35 cellular contexts compared by ENCODE assay signal in genomic region chr19:31085125-31085524, GRCh38.
"Had no signal": no experiment of that assay in that cellular context is flagged by ENCODE, and none has a peak within 500 bp of the region (broad histone marks: within the 10 kb centered on the region; RNA-seq: fewer than 3 reads in every experiment).

No MANE protein-coding gene starts in this region.

- H3K4me3 ChIP-seq: ascending aorta, cardiac muscle cell, SJCRH30, SK-N-MC had no signal

- ATAC-seq: activated CD8-positive, alpha-beta memory T cell treated with anti-CD3 and anti-CD28 coated beads, Interleukin-2, amount 10 ng/mL, durations not matched to agents 7 days and 5 days; activated T-cell treated with anti-CD3 and anti-CD28 coated beads, Interleukin-2, amount 50 U/mL, for 72 hours; activated T-helper 17 cell treated with anti-CD3 and anti-CD28 coated beads, Interleukin-2, amount 50 U/mL, for 72 hours; Panc1 had no signal

- DNase-seq: activated CD4-positive, alpha-beta memory T cell treated with anti-CD3 and anti-CD28 coated beads, Interleukin-2, amount 10 ng/mL, durations not matched to agents 7 days and 5 days; activated CD4-positive, alpha-beta T cell treated with anti-CD3 and anti-CD28 coated beads for 1 hour; activated CD4-positive, alpha-beta T cell treated with anti-CD3 and anti-CD28 coated beads for 48 hours; activated CD4-positive, CD25-positive, alpha-beta regulatory T cell; activated CD8-positive, alpha-beta memory T cell treated with anti-CD3 and anti-CD28 coated beads for 24 hours; activated CD8-positive, alpha-beta memory T cell treated with anti-CD3 and anti-CD28 coated beads, Interleukin-2, amount 10 ng/mL, durations not matched to agents 7 days and 5 days; activated effector memory CD4-positive, alpha-beta T cell treated with anti-CD3 and anti-CD28 coated beads, Interleukin-2, amount 50 U/mL, for 16 hours; activated naive CD4-positive, alpha-beta T cell; activated naive CD4-positive, alpha-beta T cell treated with anti-CD3 and anti-CD28 coated beads, Interleukin-2, amount 50 U/mL, for 16 hours; activated naive CD8-positive, alpha-beta T cell treated with anti-CD3 and anti-CD28 coated beads for 36 hours; activated T-cell treated with anti-CD3 and anti-CD28 coated beads, Interleukin-2, amount 50 U/mL, for 1 hour; activated T-cell treated with anti-CD3 and anti-CD28 coated beads, Interleukin-2, amount 50 U/mL, for 72 hours; amygdala; Kasumi-1; KG1; MM.1S; NCI-H1092; NCI-H1436 treated with DMSO at 0.1 percent for 48 hours; NCI-H1694 treated with DMSO at 0.1 percent for 48 hours; NCI-H2029; NCI-H2171; NCI-H226; NCI-H446 treated with DMSO at 0.1 percent for 48 hours; NCI-H524; NCI-H69; OCI-M1; SHP77; SJCRH30; T1000; WERI-Rb-1 had no signal
